Comparison of ENCODE assay signal across 17 cellular contexts in the genomic region with DNA sequence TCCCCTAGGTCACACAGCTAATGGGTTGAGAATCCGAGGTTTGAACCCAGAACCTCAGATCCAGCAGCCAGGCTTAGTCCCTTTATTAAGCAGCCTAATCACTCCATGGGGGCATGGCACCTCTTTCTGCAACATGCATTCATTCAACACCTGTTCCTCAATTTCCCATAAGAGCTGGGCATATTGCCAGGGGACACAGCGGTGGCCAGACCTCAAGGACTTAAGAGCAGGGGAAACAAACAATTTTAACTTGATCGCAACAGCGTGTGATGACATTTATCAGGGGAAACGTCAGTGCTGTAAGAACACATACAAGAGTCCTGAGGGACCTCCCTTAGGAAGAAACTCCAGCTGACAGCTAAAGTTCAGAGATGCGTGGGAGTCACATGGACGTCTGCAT.
A peak's percentile ranks its signal among the peaks of the same experiment; 100 is the strongest.
DNase-seq lines count a peak whose midpoint lies in the region; ATAC-seq lines count a peak whose summit lies in the region.
"Had no signal": no experiment of that assay in that cellular context is flagged by ENCODE, and none has a peak within 500 bp of the region (broad histone marks: within the 10 kb centered on the region; RNA-seq: fewer than 3 reads in every experiment).

No MANE protein-coding gene starts in this region.

- DNase-seq in DMS79 (lab: John Stamatoyannopoulos, UW) (peak; percentile 80), NCI-H1105 treated with DMSO at 0.1 percent for 48 hours (lab: John Stamatoyannopoulos, UW) (peak; percentile 63), NCI-H69 (lab: John Stamatoyannopoulos, UW) (peak; percentile 0), islet precursor cell (peak; percentile 21)
- no peak for DNase-seq in activated CD4-positive, CD25-positive, alpha-beta regulatory T cell (lab: John Stamatoyannopoulos, UW)
- DNase-seq: ACHN; CD4-positive, alpha-beta memory T cell; H9; Karpas-422; MM.1S; NCI-H146; NCI-H82; Peyer's patch; SIG-M5; SW 1271 had no signal

- ATAC-seq in HG03139 (IDR thresholded peaks at IDR 0.05; ENCODE audit: unreplicated experiment): no peak
- no peak for ATAC-seq in GM18867 (IDR thresholded peaks at IDR 0.05; ENCODE audit: unreplicated experiment)

Comparison
In these comparisons a context has a peak if more than half of its experiments do, and no peak if none do; other contexts are left out.
1. DNase-seq: peak in DMS79 (single experiment), NCI-H1105 treated with DMSO at 0.1 percent for 48 hours (single experiment), NCI-H69 (single experiment) and islet precursor cell (single experiment); none in activated CD4-positive, CD25-positive, alpha-beta regulatory T cell (0 of 4).